22 cellular contexts compared by ENCODE assay signal in the genomic region with DNA sequence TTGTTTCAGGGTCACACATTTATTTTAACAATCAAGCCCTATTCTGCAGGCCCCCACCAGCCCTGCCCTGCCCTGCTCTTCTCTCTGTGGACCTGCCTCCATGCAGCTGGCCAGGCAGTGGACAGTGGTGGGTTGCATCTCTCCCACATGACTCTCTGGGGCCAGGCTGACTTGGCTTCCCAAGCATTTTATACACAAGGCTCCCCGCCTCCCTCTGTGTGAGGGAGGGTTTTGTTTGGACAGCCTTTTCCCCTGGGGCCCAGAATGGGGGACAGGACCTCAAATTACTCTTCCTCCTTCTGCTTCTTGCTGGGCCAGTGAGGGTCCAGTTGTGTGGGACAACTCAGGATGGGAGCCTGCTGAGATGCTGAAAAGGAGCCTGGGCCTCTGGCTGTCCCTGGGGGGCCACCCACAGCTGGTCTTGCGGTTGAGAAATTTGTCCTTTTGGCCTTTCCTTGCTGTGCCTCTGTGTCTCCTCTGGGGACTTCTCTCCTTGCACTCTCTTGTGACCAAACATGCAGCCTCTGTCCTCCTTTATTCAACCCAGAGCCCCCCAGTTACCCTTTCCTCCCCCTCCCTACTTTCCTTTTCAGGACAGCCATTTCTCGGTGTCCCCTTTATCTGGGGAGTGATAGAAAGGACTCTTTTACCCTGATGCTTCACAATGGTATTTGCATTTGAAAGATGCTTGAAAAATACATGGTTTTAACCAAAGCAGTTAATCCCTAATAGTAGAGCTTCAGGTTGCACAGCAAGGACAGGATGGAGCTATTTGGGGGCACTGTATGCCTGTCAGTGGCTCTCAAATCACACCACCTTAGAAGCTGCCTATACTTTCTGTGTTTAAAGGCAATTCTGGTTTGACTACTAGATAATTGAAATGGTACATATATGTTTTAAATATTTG.
DNase-seq lines count a peak whose midpoint lies in the region; TF ChIP-seq lines count a peak whose summit lies in the region.
"Had no signal": no experiment of that assay in that cellular context is flagged by ENCODE, and none has a peak within 500 bp of the region (broad histone marks: within the 10 kb centered on the region; RNA-seq: fewer than 3 reads in every experiment).

No MANE protein-coding gene starts in this region.

- CTCF ChIA-PET in mammary epithelial cell (lab: Charles Lee; ENCODE audit: low non-redundant PET): no interaction called here

- H3K9me3 ChIP-seq in iPS-20b (ENCODE audit: insufficient read depth, low read depth, low read length) (no peaks in the 10 kb centered on the region), thyroid gland (no peaks in the 10 kb centered on the region), mammary epithelial cell (replicated peaks; ENCODE audit: insufficient read depth, low read length) (no peaks in the 10 kb centered on the region)
- H3K9me3 ChIP-seq: colonic mucosa, transverse colon had no signal

- H3K4me1 ChIP-seq in iPS-20b (ENCODE audit: insufficient read depth, low read length) (peaks cover 43% of the 10 kb centered on the region; the same call in 1 of the 2 replicates), thyroid gland (peaks cover 16 to 26% of the 10 kb centered on the region in 2 donors), mammary epithelial cell (ENCODE audit: insufficient read depth, low read length) (peaks cover 24% of the 10 kb centered on the region)
- H3K4me1 ChIP-seq: colonic mucosa, transverse colon had no signal

- no peak for TF ChIP-seq POLR2A in thyroid gland (IDR thresholded peaks at IDR 0.05)

- no peaks in the 10 kb centered on the region for H3K36me3 ChIP-seq in iPS-20b (ENCODE audit: insufficient read depth, low read depth, low read length)
- H3K36me3 ChIP-seq in thyroid gland: no peaks in the 10 kb centered on the region
- no peaks in the 10 kb centered on the region for H3K36me3 ChIP-seq in mammary epithelial cell (ENCODE audit: insufficient read depth, low read length)
- H3K36me3 ChIP-seq: colonic mucosa, transverse colon had no signal

- no peak for TF ChIP-seq CTCF in choroid plexus epithelial cell (conservative IDR thresholded peaks at IDR 0.05; ENCODE audit: low read depth, low read length)
- no peak for TF ChIP-seq CTCF in thyroid gland (IDR thresholded peaks at IDR 0.05)
- TF ChIP-seq CTCF in mammary epithelial cell (conservative IDR thresholded peaks at IDR 0.05 in 1 of 2, IDR thresholded peaks at IDR 0.05 in 1 of 2; ENCODE audit: extremely low read depth in 1 of 2, insufficient read depth in 1 of 2, low read depth in 1 of 2, low read length in 2 of 2): no peak

- 74 to 77% methylated on average over 3 of the region's 3 CpGs for WGBS in thyroid gland, 2 donors
- 87% methylated on average over 3 of the region's 3 CpGs for WGBS in mammary epithelial cell (ENCODE audit: low coverage, missing lambda C conversion rate)

- in situ Hi-C loops in mammary epithelial cell (cut with MboI; ENCODE audit: low sequenced_read_pairs in 2 of 2): no loop called here

- H3K4me3 ChIP-seq in choroid plexus epithelial cell (ENCODE audit: low read depth, low read length) (no peak overlapping the region), iPS-20b (ENCODE audit: low read length) (peak overlapping the region; percentile 36; the same call in 1 of the 2 replicates), thyroid gland (replicated peaks in 1 of 3) (no peak overlapping the region), mammary epithelial cell (replicated peaks in 1 of 3; ENCODE audit: insufficient read depth in 1 of 3, low read depth in 2 of 3, low read length in 3 of 3) (no peak overlapping the region)
- H3K4me3 ChIP-seq: colonic mucosa, transverse colon had no signal

- peak; percentile 15 for DNase-seq in DMS 273 (lab: John Stamatoyannopoulos, UW; ENCODE audit: unreplicated experiment)
- DNase-seq in DMS 273 treated with DMSO at 0.1 percent for 48 hours (lab: John Stamatoyannopoulos, UW): no peak
- peak; percentile 20 for DNase-seq in choroid plexus epithelial cell (ENCODE audit: low read depth)
- no peak for DNase-seq in thyroid gland
- DNase-seq in mammary epithelial cell: no peak
- DNase-seq in medulla oblongata (ENCODE audit: extremely low spot score): no peak
- DNase-seq in hepatic stellate cell (ENCODE audit: low spot score): no peak
- DNase-seq: activated CD4-positive, alpha-beta T cell treated with anti-CD3 and anti-CD28 coated beads for 4 hours; activated naive CD8-positive, alpha-beta T cell treated with anti-CD3 and anti-CD28 coated beads for 36 hours; AML-193; colonic mucosa; COR-L47; HCEC 1CT; NCI-H1417 treated with DMSO at 0.1 percent for 48 hours; NCI-H2171 treated with DMSO at 0.1 percent for 48 hours; NCI-H526 treated with DMSO at 0.1 percent for 48 hours; small intestine; stimulated activated CD4-positive, alpha-beta T cell treated with anti-CD3 and anti-CD28 coated beads, Interleukin-2, amount 100 ng/mL, for 48 hours; stimulated activated naive CD8-positive, alpha-beta T cell treated with anti-CD3 and anti-CD28 coated beads, Interleukin-15, Interleukin-2, amounts not matched to agents 100 U/mL and 50 U/mL, for 24 hours; transverse colon had no signal

- H3K79me2 ChIP-seq in mammary epithelial cell (ENCODE audit: insufficient read depth, low read length): peaks cover 33% of the 10 kb centered on the region

- BruUV-seq in mammary epithelial cell (replicated peaks; lab: Mats Ljungman, UMichigan): no TSS peak

- H3K27ac ChIP-seq in iPS-20b (ENCODE audit: low read length) (peak overlapping the region; percentile 65), thyroid gland (peak overlapping the region; percentile 37 to 76 (median 49)), mammary epithelial cell (ENCODE audit: insufficient read depth, low read depth, low read length) (no peak overlapping the region)
- H3K27ac ChIP-seq: 22Rv1, colonic mucosa, transverse colon had no signal

- H3K4me2 ChIP-seq in mammary epithelial cell (ENCODE audit: insufficient read depth, low read depth, low read length): no peak overlapping the region

- intact Hi-C loops in thyroid gland (cut with DNase I): no loop called here
- intact Hi-C loops in mammary epithelial cell (cut with micrococcal nuclease): loop anchor here (10.0 kb wide), 1 partner anchor 216 kb away; no protein-coding TSS in a partner anchor

- dilution Hi-C loops in mammary epithelial cell (cut with HindIII; ENCODE audit: low sequenced_read_pairs): no loop called here

- no peaks in the 10 kb centered on the region for H4K20me1 ChIP-seq in mammary epithelial cell (ENCODE audit: insufficient read depth, low read length)

- H2AFZ ChIP-seq in mammary epithelial cell (ENCODE audit: low read depth, low read length): no peak overlapping the region

- peak overlapping the region; percentile 10; the same call in 1 of the 2 replicates for H3K9ac ChIP-seq in iPS-20b (ENCODE audit: low read depth, low read length)
- H3K9ac ChIP-seq in mammary epithelial cell (ENCODE audit: insufficient read depth, low read length): no peak overlapping the region

- H3K27me3 ChIP-seq in iPS-20b (ENCODE audit: insufficient read depth, low read length) (no peaks in the 10 kb centered on the region), thyroid gland (no peaks in the 10 kb centered on the region), mammary epithelial cell (ENCODE audit: insufficient read depth, low read length) (no peaks in the 10 kb centered on the region)
- H3K27me3 ChIP-seq: colonic mucosa, transverse colon had no signal

Comparison
In these comparisons a context has a peak if more than half of its experiments do, and no peak if none do; other contexts are left out.
1. DNase-seq: peak in DMS 273 (single experiment) and choroid plexus epithelial cell (single experiment); none in DMS 273 treated with DMSO at 0.1 percent for 48 hours (single experiment), thyroid gland (0 of 2), mammary epithelial cell (single experiment), medulla oblongata (single experiment) and hepatic stellate cell (single experiment).